8 cellular contexts compared by ENCODE assay signal in genomic region chr11:77411717-77412441, GRCh38.
DNase-seq lines count a peak whose midpoint lies in the region; ATAC-seq, FAIRE-seq and TF ChIP-seq lines count a peak whose summit lies in the region.

No MANE protein-coding gene starts in this region.

- DNase-seq in DND-41 (peak; percentile 92), KBM-7 (peak; percentile 94), T-helper 22 cell (ENCODE audit: low read depth) (peak; percentile 53), astrocyte (ENCODE audit: low read depth) (peak; percentile 79), hippocampal formation (lab: John Stamatoyannopoulos, UW) (peak; percentile 67 to 68), retina (peak; percentile 90), HuH-7 (ENCODE audit: low spot score) (no peak)

- in situ Hi-C loops in KBM-7 (cut with MboI; ENCODE audit: low pct_unique_long_range_greater_than_20kb, low sequenced_read_pairs) = no loop called here

- H3K4me3 ChIP-seq in DND-41 (ENCODE audit: low read depth in 1 of 2, low read length in 2 of 2) (peak overlapping the region; percentile 50 to 68), astrocyte (ENCODE audit: insufficient read depth, low read depth, low read length) (peak overlapping the region; percentile 74)

- H3K4me1 Mint-ChIP-seq in astrocyte (ENCODE audit: low read depth, unreplicated experiment) = peaks cover 17% of the 10 kb centered on the region

- H3K9me3 Mint-ChIP-seq in astrocyte (ENCODE audit: unreplicated experiment) = no peaks in the 10 kb centered on the region

- H3K27me3 ChIP-seq in DND-41 (ENCODE audit: insufficient read depth, low read length, poor library complexity) (no peaks in the 10 kb centered on the region), astrocyte (ENCODE audit: insufficient read depth, low read length) (no peaks in the 10 kb centered on the region)

- H3K36me3 ChIP-seq in DND-41 (ENCODE audit: insufficient read depth, low read length) (no peaks in the 10 kb centered on the region), astrocyte (ENCODE audit: insufficient read depth, low read length) (no peaks in the 10 kb centered on the region)

- peak; percentile 23 for FAIRE-seq in astrocyte (lab: Jason Lieb, UNC)

- H3K4me1 ChIP-seq in DND-41 (ENCODE audit: insufficient read depth, low read length) (peaks cover 32% of the 10 kb centered on the region), astrocyte (ENCODE audit: insufficient read depth, low read length) (peaks cover 21% of the 10 kb centered on the region)

- peak overlapping the region; percentile 90 for H3K4me3 Mint-ChIP-seq in astrocyte (ENCODE audit: unreplicated experiment)

- H3K9ac ChIP-seq in DND-41 (ENCODE audit: low read depth, low read length) (peak overlapping the region; percentile 78), astrocyte (ENCODE audit: low read length) (peak overlapping the region; percentile 86)

- TF ChIP-seq CTCF in DND-41 (IDR thresholded peaks at IDR 0.05; ENCODE audit: borderline replicate concordance, extremely low read depth, low read length, poor library complexity, severe bottlenecking) = peak; percentile 50
- TF ChIP-seq CTCF in astrocyte (IDR thresholded peaks at IDR 0.05; ENCODE audit: insufficient read depth, low read depth, low read length) = no peak

- H3K27ac ChIP-seq in DND-41 (ENCODE audit: low read length) = peak overlapping the region; percentile 71
- H3K27ac ChIP-seq in astrocyte (ENCODE audit: low read depth, low read length) = peak overlapping the region; percentile 45

- peak; percentile 94 for ATAC-seq in DND-41 (ENCODE audit: insufficient read depth, low read depth)
- peak; percentile 92 for ATAC-seq in GM21576 (IDR thresholded peaks at IDR 0.05; ENCODE audit: unreplicated experiment)

- H2AFZ ChIP-seq in DND-41 (ENCODE audit: low read depth, low read length) = peak overlapping the region; percentile 87
- peak overlapping the region; percentile 79 for H2AFZ ChIP-seq in astrocyte (ENCODE audit: low read depth, low read length)

- H4K20me1 ChIP-seq in DND-41 (ENCODE audit: insufficient read depth, low read length) = no peaks in the 10 kb centered on the region
- peaks cover 18% of the 10 kb centered on the region for H4K20me1 ChIP-seq in astrocyte (ENCODE audit: insufficient read depth, low read length)

- H3K4me2 ChIP-seq in DND-41 (ENCODE audit: insufficient read depth, low read length) (peak overlapping the region; percentile 88), astrocyte (ENCODE audit: low read length) (peak overlapping the region; percentile 90)

- H3K36me3 Mint-ChIP-seq in astrocyte (ENCODE audit: low read depth, unreplicated experiment) = no peaks in the 10 kb centered on the region

- no peaks in the 10 kb centered on the region for H3K9me3 ChIP-seq in DND-41 (ENCODE audit: insufficient read depth, low read length, severe bottlenecking)
- H3K9me3 ChIP-seq in astrocyte (ENCODE audit: insufficient read depth, low read depth, low read length) = no peaks in the 10 kb centered on the region

- no peak overlapping the region for H3K27ac Mint-ChIP-seq in astrocyte (ENCODE audit: unreplicated experiment)

- peaks cover 37% of the 10 kb centered on the region for H3K79me2 ChIP-seq in DND-41 (ENCODE audit: insufficient read depth, low read length)
- peaks cover 35% of the 10 kb centered on the region for H3K79me2 ChIP-seq in astrocyte (ENCODE audit: insufficient read depth, low read length)

- no peaks in the 10 kb centered on the region for H3K27me3 Mint-ChIP-seq in astrocyte (ENCODE audit: low read depth, unreplicated experiment)
